ENCODE assay signal across 22 cellular contexts in the genomic region with DNA sequence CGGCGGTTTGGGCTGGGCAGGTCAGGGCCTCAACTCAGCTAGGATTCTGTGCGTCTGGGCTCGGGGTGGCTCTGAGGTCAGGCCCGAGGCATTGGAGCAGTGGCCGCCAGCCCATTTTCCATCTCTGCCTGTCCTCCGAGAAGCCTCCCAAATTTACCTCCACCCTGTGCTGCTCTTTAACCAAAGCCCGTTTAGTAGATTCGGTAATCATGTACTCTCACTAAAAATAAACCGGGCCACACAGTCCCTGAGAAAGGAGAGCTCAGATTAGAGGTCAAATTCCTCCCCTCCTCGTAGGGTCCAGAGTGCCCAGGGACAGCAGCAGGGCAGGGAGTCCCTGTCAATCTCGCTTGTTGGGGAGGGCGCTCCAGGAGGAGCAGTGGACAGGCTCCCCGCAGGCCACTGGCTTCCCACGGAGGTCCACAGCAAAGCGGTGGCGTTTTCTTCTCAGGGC.
"Had no signal": no experiment of that assay in that cellular context is flagged by ENCODE, and none has a peak within 500 bp of the region (broad histone marks: within the 10 kb centered on the region; RNA-seq: fewer than 3 reads in every experiment).

No MANE protein-coding gene starts in this region.

- H3K27me3 Mint-ChIP-seq: naive thymus-derived CD8-positive, alpha-beta T cell; progenitor cell of endocrine pancreas had no signal

- H3K36me3 Mint-ChIP-seq: activated naive CD4-positive, alpha-beta T cell treated with anti-CD3 and anti-CD28 coated beads, Interleukin-2, amount 10 ng/mL, durations not matched to agents 7 days and 5 days; mesothelial cell of epicardium; naive thymus-derived CD8-positive, alpha-beta T cell; neural progenitor cell; stimulated activated effector memory CD8-positive, alpha-beta T cell treated with anti-CD3 and anti-CD28 coated beads, Interleukin-12 subunit alpha, Interleukin-12 subunit beta, amount 100 ng/mL, for 72 hours had no signal

- H3K4me2 ChIP-seq: neural progenitor cell had no signal

- H3K27ac Mint-ChIP-seq: activated naive CD4-positive, alpha-beta T cell treated with anti-CD3 and anti-CD28 coated beads, Interleukin-2, amount 10 ng/mL, durations not matched to agents 7 days and 5 days; mesothelial cell of epicardium; naive thymus-derived CD8-positive, alpha-beta T cell; progenitor cell of endocrine pancreas; stimulated activated effector memory CD8-positive, alpha-beta T cell treated with anti-CD3 and anti-CD28 coated beads, Interleukin-12 subunit alpha, Interleukin-12 subunit beta, amount 100 ng/mL, for 72 hours; T-helper 17 cell had no signal

- H3K27me3 ChIP-seq: neural progenitor cell had no signal

- DNase-seq: activated CD4-positive, alpha-beta T cell treated with anti-CD3 and anti-CD28 coated beads for 4 hours; activated CD4-positive, alpha-beta T cell treated with anti-CD3 and anti-CD28 coated beads, Interleukin-2, amount 50 U/mL, for 48 hours; activated CD4-positive, CD25-positive, alpha-beta regulatory T cell; activated effector memory CD4-positive, alpha-beta T cell treated with anti-CD3 and anti-CD28 coated beads, Interleukin-2, amount 50 U/mL, for 16 hours; activated naive CD4-positive, alpha-beta T cell treated with anti-CD3 and anti-CD28 coated beads, Interleukin-2, amount 10 ng/mL, durations not matched to agents 7 days and 5 days; amygdala; effector CD4-positive, alpha-beta T cell; erythroblast; foreskin fibroblast; naive thymus-derived CD8-positive, alpha-beta T cell; stimulated activated CD4-positive, alpha-beta T cell treated with anti-CD3 and anti-CD28 coated beads, Interleukin-2, amount 100 ng/mL, for 24 hours; SW 1271; T-helper 17 cell; trophoblast cell had no signal

- H2AFZ ChIP-seq: neural progenitor cell had no signal

- H3K4me3 Mint-ChIP-seq: activated naive CD4-positive, alpha-beta T cell treated with anti-CD3 and anti-CD28 coated beads, Interleukin-2, amount 10 ng/mL, durations not matched to agents 7 days and 5 days; mesothelial cell of epicardium; naive thymus-derived CD8-positive, alpha-beta T cell; neural progenitor cell; stimulated activated effector memory CD8-positive, alpha-beta T cell treated with anti-CD3 and anti-CD28 coated beads, Interleukin-12 subunit alpha, Interleukin-12 subunit beta, amount 100 ng/mL, for 72 hours; T-helper 17 cell had no signal

- H3K9me3 Mint-ChIP-seq: activated naive CD4-positive, alpha-beta T cell treated with anti-CD3 and anti-CD28 coated beads, Interleukin-2, amount 10 ng/mL, durations not matched to agents 7 days and 5 days; mesothelial cell of epicardium; naive thymus-derived CD8-positive, alpha-beta T cell; neural progenitor cell; stimulated activated effector memory CD8-positive, alpha-beta T cell treated with anti-CD3 and anti-CD28 coated beads, Interleukin-12 subunit alpha, Interleukin-12 subunit beta, amount 100 ng/mL, for 72 hours had no signal

- H3K27ac ChIP-seq: neural progenitor cell, SK-N-MC, skin epidermis had no signal

- H3K4me3 ChIP-seq: lung, neural progenitor cell, SK-N-MC, skin epidermis had no signal

- H3K4me1 Mint-ChIP-seq: activated naive CD4-positive, alpha-beta T cell treated with anti-CD3 and anti-CD28 coated beads, Interleukin-2, amount 10 ng/mL, durations not matched to agents 7 days and 5 days; stimulated activated effector memory CD8-positive, alpha-beta T cell treated with anti-CD3 and anti-CD28 coated beads, Interleukin-12 subunit alpha, Interleukin-12 subunit beta, amount 100 ng/mL, for 72 hours had no signal

- FAIRE-seq: islet of Langerhans had no signal

- H3K9ac ChIP-seq: neural progenitor cell had no signal

- H3K4me1 ChIP-seq: neural progenitor cell had no signal

- H3K36me3 ChIP-seq: neural progenitor cell had no signal

- ATAC-seq: naive thymus-derived CD8-positive, alpha-beta T cell; stimulated activated effector memory CD8-positive, alpha-beta T cell treated with anti-CD3 and anti-CD28 coated beads, Interleukin-12 subunit alpha, Interleukin-12 subunit beta, amount 100 ng/mL, for 72 hours; T-helper 17 cell had no signal
